ENCODE assay signal across 14 cellular contexts in genomic region chr7:149014309-149014708, GRCh38. TPM values are rescaled to one million over a fixed set of nuclear protein-coding genes. Genes with fewer than 3 reads are reported as not detected.
A peak's percentile ranks its signal among the peaks of the same experiment; 100 is the strongest.
DNase-seq lines count a peak whose midpoint lies in the region; ATAC-seq lines count a peak whose summit lies in the region.
"Had no signal": no experiment of that assay in that cellular context is flagged by ENCODE, and none has a peak within 500 bp of the region (broad histone marks: within the 10 kb centered on the region; RNA-seq: fewer than 3 reads in every experiment).

No MANE protein-coding gene starts in this region.

- peaks cover 4% of the 10 kb centered on the region for H3K4me1 Mint-ChIP-seq in activated naive CD8-positive, alpha-beta T cell treated with anti-CD3 and anti-CD28 coated beads, Interleukin-2, amount 10 ng/mL, durations not matched to agents 7 days and 5 days
- peaks cover 1% of the 10 kb centered on the region for H3K4me1 Mint-ChIP-seq in activated naive CD8-positive, alpha-beta T cell treated with anti-CD3 and anti-CD28 coated beads, Interleukin-2, amount 50 U/mL, for 24 hours
- peaks cover 5 to 6% of the 10 kb centered on the region in 2 donors for H3K4me1 Mint-ChIP-seq in effector memory CD8-positive, alpha-beta T cell (ENCODE audit: low read depth in 2 of 2)

- no peak for DNase-seq in activated naive CD8-positive, alpha-beta T cell treated with anti-CD3 and anti-CD28 coated beads, Interleukin-2, amount 10 ng/mL, durations not matched to agents 7 days and 5 days
- DNase-seq in activated naive CD8-positive, alpha-beta T cell treated with anti-CD3 and anti-CD28 coated beads, Interleukin-2, amount 50 U/mL, for 24 hours, result no peak
- DNase-seq in D341Med (ENCODE audit: low spot score), result peak; percentile 63
- no peak for DNase-seq in effector memory CD8-positive, alpha-beta T cell
- DNase-seq: GF-D8, NCI-H1105, NCI-H2081, NCI-H510A treated with DMSO at 0.1 percent for 48 hours, NCI-H82, OCI-M1, SHP77 had no signal

- POLR2A ChIA-PET in activated naive CD8-positive, alpha-beta T cell treated with anti-CD3 and anti-CD28 coated beads, Interleukin-2, amount 10 ng/mL, durations not matched to agents 7 days and 5 days (lab: Charles Lee), result no interaction called here

- H3K27me3 Mint-ChIP-seq in activated naive CD8-positive, alpha-beta T cell treated with anti-CD3 and anti-CD28 coated beads, Interleukin-2, amount 10 ng/mL, durations not matched to agents 7 days and 5 days, result no peaks in the 10 kb centered on the region
- H3K27me3 Mint-ChIP-seq in activated naive CD8-positive, alpha-beta T cell treated with anti-CD3 and anti-CD28 coated beads, Interleukin-2, amount 50 U/mL, for 24 hours, result no peaks in the 10 kb centered on the region
- H3K27me3 Mint-ChIP-seq in effector memory CD8-positive, alpha-beta T cell, result no peaks in the 10 kb centered on the region

- no peaks in the 10 kb centered on the region for H3K9me3 Mint-ChIP-seq in activated naive CD8-positive, alpha-beta T cell treated with anti-CD3 and anti-CD28 coated beads, Interleukin-2, amount 10 ng/mL, durations not matched to agents 7 days and 5 days
- no peaks in the 10 kb centered on the region for H3K9me3 Mint-ChIP-seq in activated naive CD8-positive, alpha-beta T cell treated with anti-CD3 and anti-CD28 coated beads, Interleukin-2, amount 50 U/mL, for 24 hours
- H3K9me3 Mint-ChIP-seq in effector memory CD8-positive, alpha-beta T cell, result no peaks in the 10 kb centered on the region

- H3K27ac Mint-ChIP-seq in activated naive CD8-positive, alpha-beta T cell treated with anti-CD3 and anti-CD28 coated beads, Interleukin-2, amount 10 ng/mL, durations not matched to agents 7 days and 5 days, result peak overlapping the region; percentile 1
- H3K27ac Mint-ChIP-seq in activated naive CD8-positive, alpha-beta T cell treated with anti-CD3 and anti-CD28 coated beads, Interleukin-2, amount 50 U/mL, for 24 hours, result no peak overlapping the region
- H3K27ac Mint-ChIP-seq in effector memory CD8-positive, alpha-beta T cell, result peak overlapping the region; percentile 28 to 88

- no peak for ATAC-seq in activated naive CD8-positive, alpha-beta T cell treated with anti-CD3 and anti-CD28 coated beads, Interleukin-2, amount 10 ng/mL, durations not matched to agents 7 days and 5 days (ENCODE audit: low read depth)
- no peak for ATAC-seq in activated naive CD8-positive, alpha-beta T cell treated with anti-CD3 and anti-CD28 coated beads, Interleukin-2, amount 50 U/mL, for 24 hours
- no peak for ATAC-seq in effector memory CD8-positive, alpha-beta T cell (replicated peaks)
- ATAC-seq in GM21825 (IDR thresholded peaks at IDR 0.05; ENCODE audit: unreplicated experiment) (no peak), GM21447 (IDR thresholded peaks at IDR 0.05; ENCODE audit: unreplicated experiment) (no peak), GM21717 (IDR thresholded peaks at IDR 0.05; ENCODE audit: unreplicated experiment) (no peak)

- peaks cover 42% of the 10 kb centered on the region for H3K36me3 Mint-ChIP-seq in activated naive CD8-positive, alpha-beta T cell treated with anti-CD3 and anti-CD28 coated beads, Interleukin-2, amount 10 ng/mL, durations not matched to agents 7 days and 5 days
- peaks cover 61% of the 10 kb centered on the region for H3K36me3 Mint-ChIP-seq in activated naive CD8-positive, alpha-beta T cell treated with anti-CD3 and anti-CD28 coated beads, Interleukin-2, amount 50 U/mL, for 24 hours (ENCODE audit: low read depth)
- peaks cover 60% of the 10 kb centered on the region for H3K36me3 Mint-ChIP-seq in effector memory CD8-positive, alpha-beta T cell (ENCODE audit: insufficient read depth)

- no peak overlapping the region for H3K4me3 Mint-ChIP-seq in activated naive CD8-positive, alpha-beta T cell treated with anti-CD3 and anti-CD28 coated beads, Interleukin-2, amount 10 ng/mL, durations not matched to agents 7 days and 5 days
- no peak overlapping the region for H3K4me3 Mint-ChIP-seq in activated naive CD8-positive, alpha-beta T cell treated with anti-CD3 and anti-CD28 coated beads, Interleukin-2, amount 50 U/mL, for 24 hours
- H3K4me3 Mint-ChIP-seq in effector memory CD8-positive, alpha-beta T cell, result no peak overlapping the region

RNA-seq across cellular contexts. Expression of gene PDIA4, which starts 14.0 kb away (rescaled TPM):
- total RNA-seq in activated naive CD8-positive, alpha-beta T cell treated with anti-CD3 and anti-CD28 coated beads, Interleukin-2, amount 10 ng/mL, durations not matched to agents 7 days and 5 days, result 10 to 100 TPM; 56.6 to 56.8 TPM
